Comparison of ENCODE assay signal across 8 cellular contexts in genomic region chr1:171655215-171656116, GRCh38. TPM values are rescaled to one million over a fixed set of nuclear protein-coding genes. Genes with fewer than 3 reads are reported as not detected.
DNase-seq lines count a peak whose midpoint lies in the region; ATAC-seq and TF ChIP-seq lines count a peak whose summit lies in the region.

No MANE protein-coding gene starts in this region.

- peaks cover 6% of the 10 kb centered on the region for H3K4me1 ChIP-seq in CD8-positive, alpha-beta memory T cell (ENCODE audit: insufficient read depth, low read length)
- peaks cover 5% of the 10 kb centered on the region for H3K4me1 ChIP-seq in GM23338 (ENCODE audit: insufficient read depth)
- peaks cover 13% of the 10 kb centered on the region for H3K4me1 ChIP-seq in fibroblast of lung (ENCODE audit: control insufficient read depth, extremely low read depth, insufficient read depth, low read length)
- peaks cover 0 to 4% of the 10 kb centered on the region in 2 donors for H3K4me1 ChIP-seq in neuronal stem cell (ENCODE audit: control insufficient read depth in 2 of 2, insufficient read depth in 1 of 2, low read depth in 1 of 2, low read length in 2 of 2)
- H3K4me1 ChIP-seq in suprapubic skin: peaks cover 18% of the 10 kb centered on the region

- no CpG with 5 or more reads among the region's 21 CpGs for WGBS in neuronal stem cell (ENCODE audit: extremely low coverage in 2 of 2, insufficient read length in 2 of 2, insufficient replicate concordance in 1 of 2), 2 donors
- WGBS in suprapubic skin: 39% methylated on average over 21 of the region's 21 CpGs

- no peak overlapping the region for H4K91ac ChIP-seq in neuronal stem cell (ENCODE audit: low read depth, low read length, poor library complexity)

- no peaks in the 10 kb centered on the region for H3F3A ChIP-seq in GM23338 (replicated peaks; ENCODE audit: low read depth)

- no peak overlapping the region for H2BK15ac ChIP-seq in neuronal stem cell (ENCODE audit: low read length)

- no peak overlapping the region for H2BK12ac ChIP-seq in neuronal stem cell (ENCODE audit: low read length)

- H3K14ac ChIP-seq in neuronal stem cell (ENCODE audit: low read length): no peak overlapping the region

- H4K20me1 ChIP-seq in GM23338 (replicated peaks; ENCODE audit: insufficient read depth) (no peaks in the 10 kb centered on the region), fibroblast of lung (ENCODE audit: control insufficient read depth, extremely low read depth, insufficient read depth, low read length) (no peaks in the 10 kb centered on the region)

- H2AFZ ChIP-seq in GM23338 (peak overlapping the region; percentile 98), fibroblast of lung (ENCODE audit: low read length) (peak overlapping the region; percentile 81), neuronal stem cell (ENCODE audit: low read length) (peak overlapping the region; percentile 74)

- CTCF ChIA-PET in CD8-positive, alpha-beta memory T cell (lab: Charles Lee): interaction anchor here (1.0 to 2.7 kb wide), 7 partner anchors 10 to 342 kb away, joined by 3 to 16 read pairs (median 3); no protein-coding TSS in a partner anchor

- DNase-seq in CD8-positive, alpha-beta memory T cell: peak; percentile 26 to 70 (median 45)
- peak; percentile 92 for DNase-seq in GM23338 (ENCODE audit: low spot score)
- peak; percentile 38 for DNase-seq in NCI-H774 (lab: John Stamatoyannopoulos, UW)
- DNase-seq in activated T-cell treated with anti-CD3 and anti-CD28 coated beads for 1 hour (ENCODE audit: low read depth): peak; percentile 46
- DNase-seq in fibroblast of lung (ENCODE audit: low read depth in 2 of 2): peak; percentile 38 to 66
- DNase-seq in neuronal stem cell (ENCODE audit: low spot score): no peak
- peak; percentile 69 to 85 for DNase-seq in suprapubic skin (ENCODE audit: low spot score in 2 of 2)
- DNase-seq in midbrain (lab: John Stamatoyannopoulos, UW): no peak

- peak; percentile 96 for ATAC-seq in GM23338

- H3K27ac Mint-ChIP-seq in CD8-positive, alpha-beta memory T cell: peak overlapping the region in 1 of 8 donors; percentile 38
- no peak overlapping the region for H3K27ac Mint-ChIP-seq in GM23338

- TF ChIP-seq CTCF in GM23338 (conservative IDR thresholded peaks at IDR 0.05; ENCODE audit: low read depth in 2 of 2) (peak; percentile 92 to 93), fibroblast of lung (conservative IDR thresholded peaks at IDR 0.05 in 1 of 2, IDR thresholded peaks at IDR 0.05 in 1 of 2; ENCODE audit: low read depth in 1 of 2, low read length in 2 of 2) (peak; percentile 72 to 78), suprapubic skin (IDR thresholded peaks at IDR 0.05) (peak in 1 of 2 donors; percentile 29)

- peak overlapping the region in 6 of 7 donors; percentile 26 to 71 (median 54) for H3K4me3 Mint-ChIP-seq in CD8-positive, alpha-beta memory T cell
- H3K4me3 Mint-ChIP-seq in GM23338: peak overlapping the region; percentile 35; the same call in 2 of the 3 replicates

- no peak overlapping the region for H3K4me3 ChIP-seq in CD8-positive, alpha-beta memory T cell (ENCODE audit: low read length)
- H3K4me3 ChIP-seq in GM23338: no peak overlapping the region
- peak overlapping the region in 1 of 4 experiments; percentile 2 for H3K4me3 ChIP-seq in fibroblast of lung (replicated peaks in 1 of 4; ENCODE audit: control extremely low read depth in 1 of 4, insufficient read depth in 1 of 4, low read depth in 3 of 4, low read length in 4 of 4)
- no peak overlapping the region for H3K4me3 ChIP-seq in neuronal stem cell (ENCODE audit: low read length in 2 of 2)
- no peak overlapping the region for H3K4me3 ChIP-seq in suprapubic skin

- no peaks in the 10 kb centered on the region for H3K36me3 Mint-ChIP-seq in CD8-positive, alpha-beta memory T cell
- no peaks in the 10 kb centered on the region for H3K36me3 Mint-ChIP-seq in GM23338 (ENCODE audit: low read depth)

- H3K27ac ChIP-seq in CD8-positive, alpha-beta memory T cell (ENCODE audit: low read depth, low read length): no peak overlapping the region
- H3K27ac ChIP-seq in GM23338 (ENCODE audit: low read depth) (no peak overlapping the region), fibroblast of lung (ENCODE audit: insufficient read depth, low read length) (peak overlapping the region; percentile 46), neuronal stem cell (replicated peaks; ENCODE audit: low read length) (no peak overlapping the region), suprapubic skin (peak overlapping the region; percentile 53)

- no peak overlapping the region for H3K9ac ChIP-seq in fibroblast of lung (ENCODE audit: insufficient read depth, low read length)
- no peak overlapping the region for H3K9ac ChIP-seq in neuronal stem cell (ENCODE audit: low read depth, low read length, poor library complexity)

- peaks cover 7 to 10% (median 10%) of the 10 kb centered on the region in 3 donors for H3K4me1 Mint-ChIP-seq in CD8-positive, alpha-beta memory T cell
- peaks cover 15% of the 10 kb centered on the region for H3K4me1 Mint-ChIP-seq in GM23338

- POLR2A ChIA-PET in CD8-positive, alpha-beta memory T cell (lab: Charles Lee): interaction anchor here (1.0 kb wide), 1 partner anchor 125 kb away, joined by 3 read pairs; no protein-coding TSS in a partner anchor

- no peaks in the 10 kb centered on the region for H3K36me3 ChIP-seq in CD8-positive, alpha-beta memory T cell (ENCODE audit: insufficient read depth, low read length)
- no peaks in the 10 kb centered on the region for H3K36me3 ChIP-seq in GM23338 (ENCODE audit: insufficient read depth)
- H3K36me3 ChIP-seq in fibroblast of lung (ENCODE audit: control insufficient read depth, insufficient read depth, low read length): no peaks in the 10 kb centered on the region
- no peaks in the 10 kb centered on the region for H3K36me3 ChIP-seq in neuronal stem cell (replicated peaks in 1 of 2; ENCODE audit: control insufficient read depth in 2 of 2, insufficient read depth in 2 of 2, low read length in 2 of 2)
- no peaks in the 10 kb centered on the region for H3K36me3 ChIP-seq in suprapubic skin

- peaks cover 10% of the 10 kb centered on the region for H3K27me3 ChIP-seq in CD8-positive, alpha-beta memory T cell (ENCODE audit: insufficient read depth, low read length, poor library complexity, severe bottlenecking)
- H3K27me3 ChIP-seq in GM23338 (ENCODE audit: insufficient read depth) (no peaks in the 10 kb centered on the region), fibroblast of lung (ENCODE audit: control insufficient read depth, insufficient read depth, low read length) (no peaks in the 10 kb centered on the region), neuronal stem cell (ENCODE audit: control insufficient read depth in 3 of 3, insufficient read depth in 3 of 3, low read depth in 1 of 3, low read length in 3 of 3) (peaks cover 0 to 14% (median 0%) of the 10 kb centered on the region in 3 experiments), suprapubic skin (no peaks in the 10 kb centered on the region)

- no peak overlapping the region for H2AK5ac ChIP-seq in neuronal stem cell (ENCODE audit: low read depth, low read length)

- H2BK120ac ChIP-seq in neuronal stem cell (ENCODE audit: low read depth, low read length): no peak overlapping the region

- no peak overlapping the region for H2BK5ac ChIP-seq in neuronal stem cell (ENCODE audit: low read length)

- no peaks in the 10 kb centered on the region for H3K9me3 ChIP-seq in CD8-positive, alpha-beta memory T cell (ENCODE audit: low read length)
- H3K9me3 ChIP-seq in fibroblast of lung (ENCODE audit: control insufficient read depth, insufficient read depth, low read depth, low read length): no peaks in the 10 kb centered on the region
- no peaks in the 10 kb centered on the region for H3K9me3 ChIP-seq in neuronal stem cell (replicated peaks in 1 of 2; ENCODE audit: control insufficient read depth in 2 of 2, insufficient read depth in 1 of 2, low read depth in 1 of 2, low read length in 2 of 2)
- no peaks in the 10 kb centered on the region for H3K9me3 ChIP-seq in suprapubic skin

- no peaks in the 10 kb centered on the region for H3K9me2 ChIP-seq in GM23338 (ENCODE audit: insufficient read depth)

- no peak for TF ChIP-seq POLR2A in suprapubic skin (IDR thresholded peaks at IDR 0.05)

- peak overlapping the region; percentile 8 for H3K18ac ChIP-seq in neuronal stem cell (ENCODE audit: low read length)

- TF ChIP-seq EP300 in suprapubic skin (IDR thresholded peaks at IDR 0.05): no peak

- H3K27me3 Mint-ChIP-seq in CD8-positive, alpha-beta memory T cell: peaks cover 16 to 59% of the 10 kb centered on the region in 2 donors
- H3K27me3 Mint-ChIP-seq in GM23338 (ENCODE audit: insufficient read depth, low read depth, poor library complexity): peaks cover 3% of the 10 kb centered on the region

- H3K4ac ChIP-seq in neuronal stem cell (ENCODE audit: low read length): no peak overlapping the region

- H3K9me3 Mint-ChIP-seq in CD8-positive, alpha-beta memory T cell: no peaks in the 10 kb centered on the region
- H3K9me3 Mint-ChIP-seq in GM23338: no peaks in the 10 kb centered on the region

- no peaks in the 10 kb centered on the region for H3K79me1 ChIP-seq in neuronal stem cell (ENCODE audit: low read depth, low read length)

- H3K79me2 ChIP-seq in GM23338 (replicated peaks; ENCODE audit: insufficient read depth) (no peaks in the 10 kb centered on the region), fibroblast of lung (ENCODE audit: control insufficient read depth, insufficient read depth, low read length) (no peaks in the 10 kb centered on the region)

- H3K23ac ChIP-seq in neuronal stem cell (ENCODE audit: low read depth, low read length, poor library complexity): no peak overlapping the region

- no peak overlapping the region for H4K8ac ChIP-seq in neuronal stem cell (ENCODE audit: low read depth, low read length)

- H3K4me2 ChIP-seq in GM23338: peak overlapping the region; percentile 66; the same call in 1 of the 2 replicates
- peak overlapping the region; percentile 82 for H3K4me2 ChIP-seq in fibroblast of lung (ENCODE audit: extremely low read depth, insufficient read depth, low read length)
- no peak overlapping the region for H3K4me2 ChIP-seq in neuronal stem cell (ENCODE audit: insufficient read depth, low read length, poor library complexity, severe bottlenecking)

RNA-seq across cellular contexts. Expression of gene MYOC, which starts 3.0 kb away (rescaled TPM):
- total RNA-seq in CD8-positive, alpha-beta memory T cell: not detected
- not detected for polyA plus RNA-seq in CD8-positive, alpha-beta memory T cell
- total RNA-seq in GM23338 (2014; rRNA removed; shearing (Covaris generic)): not detected in 2 replicates
- polyA plus RNA-seq in GM23338 (2016; fragmentation: Nextera tagmentation; extraction: Ambion mirVana) (not detected in 2 replicates), fibroblast of lung (1.1 and 2.0 TPM in 2 replicates)
- total RNA-seq in fibroblast of lung (1.2 and 2.1 TPM in 2 replicates), suprapubic skin (1 to 10 TPM in 2 of 4 donors, under 1 TPM in 2; 0.34 to 3.1 (median 1.2) TPM)
- 0.80 and 1.7 TPM in 2 replicates for polyA plus RNA-seq in fibroblast of lung (2012)
- not detected in 2 replicates for polyA minus RNA-seq in fibroblast of lung (ENCODE audit: low replicate concordance)
- polyA plus RNA-seq in neuronal stem cell (2013, experiment 1 of 2): not detected
- polyA plus RNA-seq in neuronal stem cell (2013, experiment 2 of 2): not detected

RNA-seq across cellular contexts. Expression of gene MYOCOS, which starts 33.4 kb away (rescaled TPM):
- not detected for total RNA-seq in CD8-positive, alpha-beta memory T cell
- polyA plus RNA-seq in CD8-positive, alpha-beta memory T cell: not detected
- total RNA-seq in GM23338 (2014; rRNA removed; shearing (Covaris generic)): not detected in 2 replicates
- polyA plus RNA-seq in GM23338 (2016; fragmentation: Nextera tagmentation; extraction: Ambion mirVana): not detected in 2 replicates
- total RNA-seq in fibroblast of lung: not detected in 2 replicates
- polyA plus RNA-seq in fibroblast of lung: not detected in 2 replicates
- polyA plus RNA-seq in fibroblast of lung (2012): not detected in 2 replicates
- polyA minus RNA-seq in fibroblast of lung (ENCODE audit: low replicate concordance): not detected in 2 replicates
- polyA plus RNA-seq in neuronal stem cell (2013, experiment 1 of 2): not detected
- not detected for polyA plus RNA-seq in neuronal stem cell (2013, experiment 2 of 2)
- total RNA-seq in suprapubic skin: not detected

Comparison
In these comparisons a context has a peak if more than half of its experiments do, and no peak if none do; other contexts are left out.
1. DNase-seq: peak in CD8-positive, alpha-beta memory T cell (5 of 5), GM23338 (single experiment), NCI-H774 (single experiment), activated T-cell treated with anti-CD3 and anti-CD28 coated beads for 1 hour (single experiment), fibroblast of lung (2 of 2) and suprapubic skin (2 of 2); none in neuronal stem cell (single experiment) and midbrain (single experiment).
2. H3K27ac ChIP-seq: peak in fibroblast of lung (single experiment) and suprapubic skin (single experiment); none in CD8-positive, alpha-beta memory T cell (single experiment), GM23338 (single experiment) and neuronal stem cell (single experiment).
3. Peak in every context shown above with its lines, with median percentiles within 50 percentile points of each other: H2AFZ ChIP-seq.